8 cellular contexts compared by ENCODE assay signal in the genomic region with DNA sequence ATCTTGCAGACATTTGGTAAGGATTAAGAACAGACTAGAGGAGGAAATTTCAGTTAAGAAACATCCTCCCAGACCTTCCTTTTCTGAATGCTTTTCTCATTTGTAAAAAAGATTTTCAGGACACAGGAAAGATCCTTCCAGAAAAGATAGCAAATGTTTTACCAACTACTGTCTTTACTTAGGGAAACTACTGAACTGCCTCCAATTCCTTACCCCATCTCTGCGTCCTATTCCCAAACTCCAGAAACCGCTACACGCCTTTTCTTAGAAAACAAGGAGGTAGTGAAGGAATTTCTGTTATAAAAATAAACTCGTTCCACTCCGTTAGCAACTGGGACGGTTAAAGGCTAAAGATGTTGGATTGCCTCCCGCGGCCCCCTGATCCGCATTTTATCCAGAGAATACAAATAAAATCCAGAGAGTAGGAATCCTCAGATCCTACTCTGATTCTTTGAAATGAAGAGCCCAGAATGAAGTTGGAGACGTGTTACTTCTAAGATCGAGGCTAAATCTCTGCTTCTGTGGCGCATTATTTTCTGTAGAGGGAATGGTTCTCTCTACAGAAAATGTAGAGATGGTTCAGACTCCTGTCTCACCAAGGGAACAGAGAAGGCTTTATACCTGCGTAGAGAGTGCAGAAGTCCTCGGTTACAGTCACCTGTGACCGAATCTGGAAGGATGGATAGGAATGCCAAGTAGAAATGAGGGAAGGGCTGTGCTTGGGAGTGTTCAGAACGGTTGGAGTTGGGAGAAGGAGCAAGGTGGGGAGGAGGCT.
DNase-seq lines count a peak whose midpoint lies in the region; ATAC-seq and TF ChIP-seq lines count a peak whose summit lies in the region.

No MANE protein-coding gene starts in this region.

- DNase-seq in EL (peak; percentile 24), M059J (ENCODE audit: low read depth) (peak; percentile 17), breast epithelium (ENCODE audit: low spot score in 2 of 2) (no peak), DMS53 (lab: John Stamatoyannopoulos, UW) (no peak), NCI-H1436 (lab: John Stamatoyannopoulos, UW) (no peak)
- DNase-seq in effector memory CD4-positive, alpha-beta T cell = no peak

- H3K4me3 ChIP-seq in breast epithelium (peak overlapping the region; percentile 32 to 65 (median 44)), muscle layer of duodenum (ENCODE audit: low read depth in 1 of 2, low read length in 2 of 2) (peak overlapping the region; percentile 49 to 60)
- H3K4me3 ChIP-seq in effector memory CD4-positive, alpha-beta T cell (ENCODE audit: insufficient read depth, low read depth, low read length, poor library complexity, severe bottlenecking) = no peak overlapping the region

- H3K27ac ChIP-seq in breast epithelium (no peak overlapping the region), muscle layer of duodenum (ENCODE audit: low read length) (no peak overlapping the region)
- no peak overlapping the region for H3K27ac ChIP-seq in effector memory CD4-positive, alpha-beta T cell (ENCODE audit: insufficient read depth, low read length, poor library complexity, severe bottlenecking)

- H3K4me1 ChIP-seq in breast epithelium (no peaks in the 10 kb centered on the region), muscle layer of duodenum (ENCODE audit: control insufficient read depth in 1 of 2, insufficient read depth in 2 of 2, low read length in 2 of 2) (peaks cover 0 to 17% of the 10 kb centered on the region in 2 donors)
- no peaks in the 10 kb centered on the region for H3K4me1 ChIP-seq in effector memory CD4-positive, alpha-beta T cell (ENCODE audit: control insufficient read depth, insufficient read depth, low read length, poor library complexity, severe bottlenecking)

- no peak for TF ChIP-seq CTCF in breast epithelium (IDR thresholded peaks at IDR 0.05)

- ATAC-seq in HG02885 (IDR thresholded peaks at IDR 0.05; ENCODE audit: poor library complexity, unreplicated experiment) = no peak

- H3K27me3 ChIP-seq in breast epithelium (peaks cover 0 to 28% of the 10 kb centered on the region in 2 donors), muscle layer of duodenum (ENCODE audit: low read depth, low read length) (peaks cover 17% of the 10 kb centered on the region)
- peaks cover 21% of the 10 kb centered on the region for H3K27me3 ChIP-seq in effector memory CD4-positive, alpha-beta T cell (replicated peaks; ENCODE audit: control insufficient read depth, insufficient read depth, low read length, poor library complexity, severe bottlenecking)

- H3K36me3 ChIP-seq in breast epithelium = no peaks in the 10 kb centered on the region
- no peaks in the 10 kb centered on the region for H3K36me3 ChIP-seq in muscle layer of duodenum (ENCODE audit: control insufficient read depth in 1 of 2, insufficient read depth in 2 of 2, low read length in 2 of 2)
- no peaks in the 10 kb centered on the region for H3K36me3 ChIP-seq in effector memory CD4-positive, alpha-beta T cell (ENCODE audit: control insufficient read depth, insufficient read depth, low read length)

- H3K9me3 ChIP-seq in breast epithelium (no peaks in the 10 kb centered on the region), muscle layer of duodenum (ENCODE audit: control insufficient read depth in 1 of 2, low read length in 2 of 2) (no peaks in the 10 kb centered on the region)
- H3K9me3 ChIP-seq in effector memory CD4-positive, alpha-beta T cell (ENCODE audit: control insufficient read depth, low read length) = no peaks in the 10 kb centered on the region

- no peak for TF ChIP-seq POLR2A in breast epithelium (IDR thresholded peaks at IDR 0.05)

- intact Hi-C loops in breast epithelium (cut with DNase I; ENCODE audit: low total_unique reads) = loop anchor here (5.0 kb wide), 1 partner anchor 211 kb away; no protein-coding TSS in a partner anchor

Comparison
In these comparisons a context has a peak if more than half of its experiments do, and no peak if none do; other contexts are left out.
1. DNase-seq: peak in EL (single experiment) and M059J (single experiment); none in breast epithelium (0 of 2), DMS53 (single experiment), effector memory CD4-positive, alpha-beta T cell (0 of 3) and NCI-H1436 (single experiment).